Comparison of ENCODE assay signal across 8 cellular contexts in the genomic region with DNA sequence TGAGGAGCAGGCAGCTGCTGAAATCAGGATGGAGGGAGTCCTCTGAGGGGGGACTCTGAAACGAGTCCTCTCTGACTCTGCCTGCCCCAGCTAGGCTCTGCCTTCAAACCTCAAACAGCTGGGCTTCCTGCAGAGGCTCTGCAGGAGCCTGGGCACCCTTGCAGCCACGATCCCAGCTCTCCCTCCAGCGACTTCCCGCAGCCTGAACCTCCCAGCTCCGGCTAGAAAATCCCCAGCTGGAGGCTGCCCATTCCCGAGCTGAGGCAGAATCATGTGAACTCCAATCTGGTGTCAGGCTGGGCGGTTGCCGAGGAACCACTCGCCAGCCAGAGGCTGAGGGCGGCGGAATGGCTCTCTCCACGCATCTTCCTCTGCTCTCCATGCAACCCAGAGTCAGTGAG. TPM values are rescaled to one million over a fixed set of nuclear protein-coding genes. Genes with fewer than 3 reads are reported as not detected.
DNase-seq lines count a peak whose midpoint lies in the region; ATAC-seq, FAIRE-seq and TF ChIP-seq lines count a peak whose summit lies in the region.

A gene with protein sequence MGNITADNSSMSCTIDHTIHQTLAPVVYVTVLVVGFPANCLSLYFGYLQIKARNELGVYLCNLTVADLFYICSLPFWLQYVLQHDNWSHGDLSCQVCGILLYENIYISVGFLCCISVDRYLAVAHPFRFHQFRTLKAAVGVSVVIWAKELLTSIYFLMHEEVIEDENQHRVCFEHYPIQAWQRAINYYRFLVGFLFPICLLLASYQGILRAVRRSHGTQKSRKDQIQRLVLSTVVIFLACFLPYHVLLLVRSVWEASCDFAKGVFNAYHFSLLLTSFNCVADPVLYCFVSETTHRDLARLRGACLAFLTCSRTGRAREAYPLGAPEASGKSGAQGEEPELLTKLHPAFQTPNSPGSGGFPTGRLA (minus strand): TSS at position 204 of the 401 bp plus-strand sequence. CDS start 9,654 bp downstream, outside the sequence.

- peak within 1 kb of the TSS; percentile 16 for H3K4me3 ChIP-seq in GM12878

- ATAC-seq in GM12878 (0 out of 3 replicates have a peak, but pooled peaks have one; percentile 2), HG03442 (IDR thresholded peaks at IDR 0.05; ENCODE audit: unreplicated experiment) (no peak), GM18870 (IDR thresholded peaks at IDR 0.05; ENCODE audit: unreplicated experiment) (no peak)
- no peak for ATAC-seq in stimulated activated memory B cell treated with anti-CD40 and anti-IgM and Interleukin-4, amounts not matched to agents 10 μg/mL and 1 μg/mL and 100 μg/mL, for 72 hours

- DNase-seq in NCI-H2081 (lab: John Stamatoyannopoulos, UW) (peak; percentile 5 to 46), NCI-H2081 treated with DMSO at 0.1 percent for 48 hours (lab: John Stamatoyannopoulos, UW) (no peak), NCI-H2227 (lab: John Stamatoyannopoulos, UW; ENCODE audit: unreplicated experiment) (peak; percentile 68), GM12878 (ENCODE audit: low read depth, low spot score) (no peak), immature natural killer cell (no peak)

- H3K4me1 Mint-ChIP-seq in immature natural killer cell: peaks cover 92 to 96% of the 10 kb centered on the region in 2 donors
- H3K4me1 Mint-ChIP-seq in stimulated activated memory B cell treated with anti-CD40 and anti-IgM and Interleukin-4, amounts not matched to agents 10 μg/mL and 1 μg/mL and 100 μg/mL, for 72 hours: peaks cover 55% of the 10 kb centered on the region

- FAIRE-seq in GM12878 (lab: Jason Lieb, UNC): no peak

- H4K20me1 ChIP-seq in GM12878 (ENCODE audit: control insufficient read depth, insufficient read depth): no peaks in the 10 kb centered on the region

- peaks cover 13 to 21% (median 17%) of the 10 kb centered on the region in 3 donors for H3K27me3 Mint-ChIP-seq in immature natural killer cell (ENCODE audit: low read depth in 3 of 3)
- no peaks in the 10 kb centered on the region for H3K27me3 Mint-ChIP-seq in stimulated activated memory B cell treated with anti-CD40 and anti-IgM and Interleukin-4, amounts not matched to agents 10 μg/mL and 1 μg/mL and 100 μg/mL, for 72 hours

- no peak for TF ChIP-seq POLR2A in GM12878 (IDR thresholded peaks at IDR 0.05; ENCODE audit: low read depth, low read length)

- peaks cover 15% of the 10 kb centered on the region for H3K79me2 ChIP-seq in GM12878 (ENCODE audit: control insufficient read depth, insufficient read depth, low read length)

- peak within 1 kb of the TSS; percentile 89 to 94 (median 93) for H3K4me3 Mint-ChIP-seq in immature natural killer cell
- peak within 1 kb of the TSS; percentile 71 for H3K4me3 Mint-ChIP-seq in stimulated activated memory B cell treated with anti-CD40 and anti-IgM and Interleukin-4, amounts not matched to agents 10 μg/mL and 1 μg/mL and 100 μg/mL, for 72 hours

- TF ChIP-seq CTCF in GM12878 (IDR thresholded peaks at IDR 0.05 in 2 of 3, conservative IDR thresholded peaks at IDR 0.05 in 1 of 3; ENCODE audit: control insufficient read depth in 2 of 3, extremely low read depth in 1 of 3, insufficient read depth in 1 of 3, low read depth in 3 of 3, low read length in 3 of 3): no peak

- H3K36me3 ChIP-seq in GM12878 (ENCODE audit: control insufficient read depth in 2 of 2, insufficient read depth in 2 of 2, low read length in 1 of 2): no peaks in the 10 kb centered on the region; a peak in 1 of 4 replicates

- H3K9ac ChIP-seq in GM12878 (ENCODE audit: control insufficient read depth, insufficient read depth, low read length): peak within 1 kb of the TSS; percentile 56

- no peaks in the 10 kb centered on the region for H3K27me3 ChIP-seq in GM12878 (replicated peaks in 1 of 2; ENCODE audit: control insufficient read depth in 2 of 2, insufficient read depth in 2 of 2, low read length in 1 of 2)

- SMC1A ChIA-PET in GM12878 (lab: Charles Lee; ENCODE audit: uncharacterized antibody, unreplicated experiment): interaction anchor here (0.8 to 9.8 kb wide), 14 partner anchors 8 to 340 kb away, joined by 3 to 142 read pairs (median 4); no protein-coding TSS in a partner anchor

- in situ Hi-C loops in GM12878 (cut with MboI): no loop called here

- no peak for TF ChIP-seq RAD21 in GM12878 (IDR thresholded peaks at IDR 0.05; ENCODE audit: insufficient read depth, low read depth, low read length)

- BruUV-seq in GM12878 (replicated peaks; lab: Mats Ljungman, UMichigan): no TSS peak

- RAD21 ChIA-PET in GM12878 (lab: Charles Lee; ENCODE audit: unreplicated experiment): interaction anchor here (1.0 to 5.2 kb wide), 6 partner anchors 13 to 342 kb away, joined by 3 to 90 read pairs (median 6); no protein-coding TSS in a partner anchor

- H3K27ac ChIP-seq in GM12878 (ENCODE audit: control insufficient read depth, insufficient read depth): peak within 1 kb of the TSS; percentile 86

- intact Hi-C loops in GM12878 (cut with micrococcal nuclease; ENCODE audit: unreplicated experiment): loop anchor here (5.0 kb wide), 1 partner anchor 173 kb away; a partner anchor contains a TSS

- H3K36me3 Mint-ChIP-seq in immature natural killer cell: peaks cover 11 to 31% (median 23%) of the 10 kb centered on the region in 3 donors
- no peaks in the 10 kb centered on the region for H3K36me3 Mint-ChIP-seq in stimulated activated memory B cell treated with anti-CD40 and anti-IgM and Interleukin-4, amounts not matched to agents 10 μg/mL and 1 μg/mL and 100 μg/mL, for 72 hours

- peak within 1 kb of the TSS; percentile 89 to 98 (median 94) for H3K27ac Mint-ChIP-seq in immature natural killer cell
- peak within 1 kb of the TSS; percentile 76 for H3K27ac Mint-ChIP-seq in stimulated activated memory B cell treated with anti-CD40 and anti-IgM and Interleukin-4, amounts not matched to agents 10 μg/mL and 1 μg/mL and 100 μg/mL, for 72 hours

- 83% methylated on average over 12 of the region's 12 CpGs for WGBS in GM12878 (ENCODE audit: insufficient coverage, insufficient replicate concordance, low lambda C conversion rate, missing lambda C conversion rate)

- peaks cover 0 to 2% (median 0%) of the 10 kb centered on the region in 6 donors for H3K9me3 Mint-ChIP-seq in immature natural killer cell
- peaks cover 7% of the 10 kb centered on the region for H3K9me3 Mint-ChIP-seq in stimulated activated memory B cell treated with anti-CD40 and anti-IgM and Interleukin-4, amounts not matched to agents 10 μg/mL and 1 μg/mL and 100 μg/mL, for 72 hours

- H3K9me3 ChIP-seq in GM12878 (replicated peaks; ENCODE audit: control insufficient read depth, insufficient read depth, low read length): no peaks in the 10 kb centered on the region

- H2AFZ ChIP-seq in GM12878 (ENCODE audit: control insufficient read depth, low read depth, low read length): no peak within 1 kb of the TSS

- POLR2A ChIA-PET in GM12878 (lab: Charles Lee): interaction anchor here (0.6 to 5.9 kb wide), 4 partner anchors 13 to 129 kb away, joined by 3 to 108 read pairs (median 8); no protein-coding TSS in a partner anchor

- peak within 1 kb of the TSS; percentile 83 for H3K4me2 ChIP-seq in GM12878 (ENCODE audit: control insufficient read depth, insufficient read depth)

- no peak for TF ChIP-seq EP300 in GM12878 (IDR thresholded peaks at IDR 0.05; ENCODE audit: borderline replicate concordance in 1 of 2, control insufficient read depth in 1 of 2, low read depth in 2 of 2, low read length in 2 of 2)

- CTCF ChIA-PET in GM12878 (lab: Yijun Ruan, JAX): interaction anchor here (0.5 to 6.5 kb wide), 6 partner anchors 8 to 862 kb away, joined by 3 to 59 read pairs (median 10); a partner anchor contains a TSS

- peaks cover 32% of the 10 kb centered on the region for H3K4me1 ChIP-seq in GM12878 (ENCODE audit: control insufficient read depth, insufficient read depth, low read length)

TF ChIP-seq in GM12878, 131 proteins besides CTCF, POLR2A, EP300 and RAD21 (continues in another document):
- TF ChIP-seq, protein P1, sequence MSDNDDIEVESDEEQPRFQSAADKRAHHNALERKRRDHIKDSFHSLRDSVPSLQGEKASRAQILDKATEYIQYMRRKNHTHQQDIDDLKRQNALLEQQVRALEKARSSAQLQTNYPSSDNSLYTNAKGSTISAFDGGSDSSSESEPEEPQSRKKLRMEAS (IDR thresholded peaks at IDR 0.05; ENCODE audit: low read depth, low read length): no peak
- TF ChIP-seq NFXL1 (IDR thresholded peaks at IDR 0.05; ENCODE audit: borderline replicate concordance) (peak; percentile 46; the same call in 1 of the 2 replicates), EGR1 (IDR thresholded peaks at IDR 0.05; ENCODE audit: borderline replicate concordance in 1 of 2, low read depth in 2 of 2, low read length in 2 of 2) (no peak)
- TF ChIP-seq, protein P2, sequence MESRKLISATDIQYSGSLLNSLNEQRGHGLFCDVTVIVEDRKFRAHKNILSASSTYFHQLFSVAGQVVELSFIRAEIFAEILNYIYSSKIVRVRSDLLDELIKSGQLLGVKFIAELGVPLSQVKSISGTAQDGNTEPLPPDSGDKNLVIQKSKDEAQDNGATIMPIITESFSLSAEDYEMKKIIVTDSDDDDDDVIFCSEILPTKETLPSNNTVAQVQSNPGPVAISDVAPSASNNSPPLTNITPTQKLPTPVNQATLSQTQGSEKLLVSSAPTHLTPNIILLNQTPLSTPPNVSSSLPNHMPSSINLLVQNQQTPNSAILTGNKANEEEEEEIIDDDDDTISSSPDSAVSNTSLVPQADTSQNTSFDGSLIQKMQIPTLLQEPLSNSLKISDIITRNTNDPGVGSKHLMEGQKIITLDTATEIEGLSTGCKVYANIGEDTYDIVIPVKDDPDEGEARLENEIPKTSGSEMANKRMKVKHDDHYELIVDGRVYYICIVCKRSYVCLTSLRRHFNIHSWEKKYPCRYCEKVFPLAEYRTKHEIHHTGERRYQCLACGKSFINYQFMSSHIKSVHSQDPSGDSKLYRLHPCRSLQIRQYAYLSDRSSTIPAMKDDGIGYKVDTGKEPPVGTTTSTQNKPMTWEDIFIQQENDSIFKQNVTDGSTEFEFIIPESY (IDR thresholded peaks at IDR 0.05): 0 out of 2 replicates have a peak, but pooled peaks have one; percentile 39

RNA-seq across cellular contexts. Expression of the gene that starts here (rescaled TPM):
- total RNA-seq in GM12878 (2013; cell fraction: nucleolus; rRNA removed): 1.0 TPM in 2 replicates
- total RNA-seq in GM12878 (2014; rRNA removed) (2.2 and 3.1 TPM in 2 replicates), GM12878 (2014; rRNA removed; fragmentation: Illumina TruSeq; extraction: Trizol) (0.76 and 1.1 TPM in 2 replicates), GM12878 (2021) (2.1 and 2.4 TPM in 2 replicates)
- 0.76 TPM for polyA plus RNA-seq in GM12878 (2011; ENCODE audit: low read depth)
- polyA plus RNA-seq in GM12878 (2011; rRNA removed) (1.9 and 3.0 TPM in 2 replicates), GM12878 (2014; fragmentation: Illumina TruSeq; extraction: Trizol) (1.1 and 1.2 TPM in 2 replicates), GM12878 (2014; fragmentation: Nextera tagmentation; extraction: Ambion mirVana) (under 1 TPM; 0.06 to 0.35 TPM), GM12878 (2014; rRNA removed) (2.7 and 3.4 TPM in 2 replicates), GM12878 (2016; fragmentation: Nextera tagmentation; extraction: Ambion mirVana) (1 to 10 TPM; 1.8 TPM), immature natural killer cell (10 to 100 TPM; 19.0 to 40.4 (median 22.4) TPM)
- 8.1 and 9.1 TPM in 2 replicates for polyA plus RNA-seq in GM12878 (2011; cell fraction: cytosol; rRNA removed)
- 7.7 and 8.0 TPM in 2 replicates for polyA plus RNA-seq in GM12878 (2011; cell fraction: nucleus; rRNA removed)
- polyA plus RNA-seq in GM12878 (2012): 1.1 and 1.3 TPM in 2 replicates
- 2.8 and 6.9 TPM in 2 replicates for polyA minus RNA-seq in GM12878 (2011; rRNA and poly(A)+ RNA removed)
- 1.2 and 3.3 TPM in 2 replicates for polyA minus RNA-seq in GM12878 (2011; cell fraction: cytosol; rRNA and poly(A)+ RNA removed)
- polyA minus RNA-seq in GM12878 (2011; cell fraction: nucleus; rRNA and poly(A)+ RNA removed): 1.6 and 1.7 TPM in 2 replicates

Comparison
In these comparisons a context has a peak if more than half of its experiments do, and no peak if none do; other contexts are left out.
1. DNase-seq: peak in NCI-H2081 (2 of 2) and NCI-H2227 (single experiment); none in NCI-H2081 treated with DMSO at 0.1 percent for 48 hours (single experiment), GM12878 (single experiment) and immature natural killer cell (0 of 3).